In the genomic region with DNA sequence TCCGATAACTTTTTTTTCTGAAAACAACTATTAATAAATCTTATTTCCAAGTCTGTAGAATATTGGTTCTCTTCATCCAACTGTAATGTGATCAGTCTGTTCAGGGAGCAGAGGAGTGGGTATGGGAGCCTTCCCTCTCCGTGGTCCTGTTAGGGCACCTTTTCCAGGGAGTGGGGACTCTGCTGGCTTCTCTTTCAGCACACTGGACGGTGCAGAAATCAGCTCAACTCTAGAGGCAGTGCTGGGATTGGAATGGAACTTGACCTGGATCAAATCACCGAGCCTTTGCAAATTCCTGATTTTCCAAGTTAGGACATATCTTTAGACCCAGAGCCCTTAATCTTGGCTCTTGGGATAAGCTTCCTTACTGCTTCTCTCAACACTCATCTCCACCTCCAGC, we compare ENCODE assay signal across 25 cellular contexts.
A peak's percentile ranks its signal among the peaks of the same experiment; 100 is the strongest.
DNase-seq lines count a peak whose midpoint lies in the region; ATAC-seq and TF ChIP-seq lines count a peak whose summit lies in the region.
"Had no signal": no experiment of that assay in that cellular context is flagged by ENCODE, and none has a peak within 500 bp of the region (broad histone marks: within the 10 kb centered on the region; RNA-seq: fewer than 3 reads in every experiment).

No MANE protein-coding gene starts in this region.

- H3K27me3 Mint-ChIP-seq in nephron (ENCODE audit: low read depth): no peaks in the 10 kb centered on the region
- H3K27me3 Mint-ChIP-seq in T-cell: no peaks in the 10 kb centered on the region
- H3K27me3 Mint-ChIP-seq: IgD-negative memory B cell had no signal

- H3K36me3 Mint-ChIP-seq in nephron (ENCODE audit: low read depth) (no peaks in the 10 kb centered on the region), T-cell (no peaks in the 10 kb centered on the region)
- H3K36me3 Mint-ChIP-seq: CD8-positive, alpha-beta memory T cell; IgD-negative memory B cell had no signal

- no peak overlapping the region for H3K4me3 ChIP-seq in cardiac muscle cell
- H3K4me3 ChIP-seq: PC-9 had no signal

- peak overlapping the region in 1 of 3 experiments; percentile 13 for H3K4me3 Mint-ChIP-seq in nephron
- H3K4me3 Mint-ChIP-seq in T-cell: no peak overlapping the region
- H3K4me3 Mint-ChIP-seq: CD8-positive, alpha-beta memory T cell; IgD-negative memory B cell had no signal

- H3K9me3 ChIP-seq in cardiac muscle cell (ENCODE audit: low read depth): no peaks in the 10 kb centered on the region

- H3K27ac ChIP-seq in cardiac muscle cell: peak overlapping the region; percentile 34
- H3K27ac ChIP-seq: PC-9 had no signal

- H3K4me1 ChIP-seq in cardiac muscle cell (ENCODE audit: low read depth): peaks cover 27% of the 10 kb centered on the region

- TF ChIP-seq CTCF in cardiac muscle cell (IDR thresholded peaks at IDR 0.05; ENCODE audit: low read depth, low read length) (no peak), nephron (IDR thresholded peaks at IDR 0.05; ENCODE audit: unreplicated experiment in 3 of 3) (no peak)

- ATAC-seq in Right ventricle myocardium superior (ENCODE audit: poor library complexity) (no peak), GM19328 (IDR thresholded peaks at IDR 0.05; ENCODE audit: unreplicated experiment) (no peak), GM21528 (IDR thresholded peaks at IDR 0.05; ENCODE audit: low FRiP score, unreplicated experiment) (no peak), T-cell (replicated peaks in 1 of 4) (no peak)
- ATAC-seq: HCT116 had no signal

- POLR2A ChIA-PET in T-cell (lab: Charles Lee): no interaction called here

- H3K27me3 ChIP-seq in cardiac muscle cell: no peaks in the 10 kb centered on the region

- CTCF ChIA-PET in T-cell (lab: Charles Lee): no interaction called here

- H3K4me1 Mint-ChIP-seq in nephron (peaks cover 51% of the 10 kb centered on the region), T-cell (no peaks in the 10 kb centered on the region)
- H3K4me1 Mint-ChIP-seq: CD8-positive, alpha-beta memory T cell; IgD-negative memory B cell had no signal

- intact Hi-C loops in Right ventricle myocardium superior (cut with DNase I): no loop called here

- no peaks in the 10 kb centered on the region for H3K36me3 ChIP-seq in cardiac muscle cell

- H3K27ac Mint-ChIP-seq in nephron (peak overlapping the region; percentile 67 to 87 (median 72)), T-cell (no peak overlapping the region)
- H3K27ac Mint-ChIP-seq: CD8-positive, alpha-beta memory T cell; IgD-negative memory B cell had no signal

- DNase-seq in cardiac muscle cell (ENCODE audit: low read depth in 1 of 2, low spot score in 1 of 2) (peak in 1 of 2 donors; percentile 67), Right ventricle myocardium superior (no peak), islet precursor cell (peak; percentile 61), T-cell (no peak)
- DNase-seq: 8988T; AML-193; C1 segment of cervical spinal cord; Calu3; CD8-positive, alpha-beta memory T cell; DMS153; GOT3; MV-4-11; NCI-H1105 treated with DMSO at 0.1 percent for 48 hours; NCI-H2029 treated with DMSO at 0.1 percent for 48 hours; NCI-H226; NCI-H510A treated with DMSO at 0.1 percent for 48 hours; NCI-H748 treated with DMSO at 0.1 percent for 48 hours; PC-9; RPMI8226; SHP77 treated with DMSO at 0.1 percent for 48 hours had no signal

- no peaks in the 10 kb centered on the region for H3K9me3 Mint-ChIP-seq in nephron
- H3K9me3 Mint-ChIP-seq in T-cell: no peaks in the 10 kb centered on the region

Comparison
In these comparisons a context has a peak if more than half of its experiments do, and no peak if none do; other contexts are left out.
1. H3K27ac Mint-ChIP-seq: peak in nephron (3 of 3); none in T-cell (0 of 2).